ENCODE assay signal across 1 cellular context in the genomic region with DNA sequence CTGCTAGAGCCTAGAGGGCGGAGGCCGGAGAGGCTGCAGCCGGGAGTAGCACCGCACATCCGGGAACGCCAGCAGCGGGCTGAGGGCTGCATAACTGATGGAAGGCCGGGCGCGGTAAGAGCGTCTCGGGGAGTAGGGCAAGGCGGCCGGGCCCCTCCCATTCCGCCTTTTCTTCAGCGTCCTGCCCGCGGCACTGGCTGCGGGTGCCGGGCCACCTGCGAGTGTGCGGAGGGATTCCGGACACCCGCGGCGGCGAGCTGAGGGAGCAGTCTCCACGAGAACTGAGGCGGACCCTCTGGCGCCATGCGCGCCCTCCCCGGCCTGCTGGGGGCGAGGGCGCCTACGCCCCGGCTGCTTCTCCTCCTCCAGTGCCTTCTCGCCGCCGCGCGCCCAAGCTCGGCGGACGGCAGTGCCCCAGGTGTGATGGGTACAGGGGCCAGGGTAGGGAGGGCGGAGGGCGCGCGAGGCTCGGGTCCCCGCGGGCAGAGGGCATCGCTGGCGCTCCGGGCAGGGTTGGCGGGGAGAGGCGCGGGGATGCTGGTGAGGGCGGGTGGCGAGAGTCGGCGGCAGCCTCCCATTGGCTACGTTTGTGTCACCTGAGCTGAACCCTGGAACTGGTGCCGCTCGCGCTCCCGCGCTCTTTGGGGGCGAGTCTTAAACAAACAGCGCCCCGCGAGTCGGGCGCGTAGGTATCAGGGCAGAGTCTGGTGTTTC.
TF ChIP-seq lines count a peak whose summit lies in the region.

No MANE protein-coding gene starts in this region.

TF ChIP-seq in HepG2, 621 proteins besides CTCF, POLR2A, EP300 and RAD21 (continued from another document and continues in another):
- TF ChIP-seq FOXJ3 (CRISPR knock-in tag; IDR thresholded peaks at IDR 0.05; ENCODE audit: borderline replicate concordance) (no peak), TEAD2 (CRISPR knock-in tag; IDR thresholded peaks at IDR 0.05) (no peak), ZC3H13 (CRISPR knock-in tag; IDR thresholded peaks at IDR 0.05) (peak; percentile 76; the same call in 1 of the 2 replicates), IRX3 (CRISPR knock-in tag; IDR thresholded peaks at IDR 0.05; ENCODE audit: borderline replicate concordance, low read depth) (peak; percentile 92), ZNF546 (CRISPR knock-in tag; conservative IDR thresholded peaks at IDR 0.05) (no peak), ZNF747 (CRISPR knock-in tag; IDR thresholded peaks at IDR 0.05; ENCODE audit: borderline replicate concordance) (peak; percentile 88), ZNF232 (CRISPR knock-in tag; IDR thresholded peaks at IDR 0.05; ENCODE audit: borderline replicate concordance) (peak; percentile 67; the same call in 1 of the 2 replicates), RNF2 (conservative IDR thresholded peaks at IDR 0.05; ENCODE audit: low read depth) (no peak), ZNF709 (CRISPR knock-in tag; IDR thresholded peaks at IDR 0.05) (peak; percentile 91), RELA (CRISPR knock-in tag; IDR thresholded peaks at IDR 0.05) (no peak), HMGA1 (CRISPR knock-in tag; conservative IDR thresholded peaks at IDR 0.05) (no peak), SATB2 (CRISPR knock-in tag; IDR thresholded peaks at IDR 0.05) (no peak), NFIC (IDR thresholded peaks at IDR 0.05; ENCODE audit: low read length) (no peak), ZNF253 (CRISPR knock-in tag; IDR thresholded peaks at IDR 0.05; ENCODE audit: borderline replicate concordance) (no peak), ZNF501 (CRISPR knock-in tag; IDR thresholded peaks at IDR 0.05) (peak; percentile 94), FIP1L1 (IDR thresholded peaks at IDR 0.05; ENCODE audit: borderline replicate concordance, insufficient read depth, low read depth, low read length) (0 out of 2 replicates have a peak, but pooled peaks have one; percentile 18), SP1 (IDR thresholded peaks at IDR 0.05) (no peak), SP1 (CRISPR knock-in tag; IDR thresholded peaks at IDR 0.05) (no peak), ZNF670 (CRISPR knock-in tag; IDR thresholded peaks at IDR 0.05; ENCODE audit: borderline replicate concordance) (no peak; the same call in 1 of the 2 replicates), ZNF274 (CRISPR knock-in tag; IDR thresholded peaks at IDR 0.05) (peak; percentile 70; the same call in 1 of the 2 replicates), ZIK1 (CRISPR knock-in tag; IDR thresholded peaks at IDR 0.05; ENCODE audit: borderline replicate concordance, low read depth) (peak; percentile 85; the same call in 1 of the 2 replicates), POLR2G (IDR thresholded peaks at IDR 0.05; ENCODE audit: low read depth, low read length) (peak; percentile 72), ZNF777 (CRISPR knock-in tag; IDR thresholded peaks at IDR 0.05) (peak; percentile 29; the same call in 1 of the 2 replicates), PITX1 (CRISPR knock-in tag; IDR thresholded peaks at IDR 0.05) (0 out of 2 replicates have a peak, but pooled peaks have one; percentile 45), KLF11 (CRISPR knock-in tag; IDR thresholded peaks at IDR 0.05) (no peak), ZNF850 (CRISPR knock-in tag; conservative IDR thresholded peaks at IDR 0.05) (no peak), POLR2AphosphoS2 (IDR thresholded peaks at IDR 0.05; ENCODE audit: low read depth, low read length) (no peak)
- TF ChIP-seq, protein P1, sequence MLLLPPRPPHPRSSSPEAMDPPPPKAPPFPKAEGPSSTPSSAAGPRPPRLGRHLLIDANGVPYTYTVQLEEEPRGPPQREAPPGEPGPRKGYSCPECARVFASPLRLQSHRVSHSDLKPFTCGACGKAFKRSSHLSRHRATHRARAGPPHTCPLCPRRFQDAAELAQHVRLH (CRISPR knock-in tag; IDR thresholded peaks at IDR 0.05; ENCODE audit: borderline replicate concordance, low read depth) = no peak; the same call in 1 of the 2 replicates
- TF ChIP-seq, protein P2, sequence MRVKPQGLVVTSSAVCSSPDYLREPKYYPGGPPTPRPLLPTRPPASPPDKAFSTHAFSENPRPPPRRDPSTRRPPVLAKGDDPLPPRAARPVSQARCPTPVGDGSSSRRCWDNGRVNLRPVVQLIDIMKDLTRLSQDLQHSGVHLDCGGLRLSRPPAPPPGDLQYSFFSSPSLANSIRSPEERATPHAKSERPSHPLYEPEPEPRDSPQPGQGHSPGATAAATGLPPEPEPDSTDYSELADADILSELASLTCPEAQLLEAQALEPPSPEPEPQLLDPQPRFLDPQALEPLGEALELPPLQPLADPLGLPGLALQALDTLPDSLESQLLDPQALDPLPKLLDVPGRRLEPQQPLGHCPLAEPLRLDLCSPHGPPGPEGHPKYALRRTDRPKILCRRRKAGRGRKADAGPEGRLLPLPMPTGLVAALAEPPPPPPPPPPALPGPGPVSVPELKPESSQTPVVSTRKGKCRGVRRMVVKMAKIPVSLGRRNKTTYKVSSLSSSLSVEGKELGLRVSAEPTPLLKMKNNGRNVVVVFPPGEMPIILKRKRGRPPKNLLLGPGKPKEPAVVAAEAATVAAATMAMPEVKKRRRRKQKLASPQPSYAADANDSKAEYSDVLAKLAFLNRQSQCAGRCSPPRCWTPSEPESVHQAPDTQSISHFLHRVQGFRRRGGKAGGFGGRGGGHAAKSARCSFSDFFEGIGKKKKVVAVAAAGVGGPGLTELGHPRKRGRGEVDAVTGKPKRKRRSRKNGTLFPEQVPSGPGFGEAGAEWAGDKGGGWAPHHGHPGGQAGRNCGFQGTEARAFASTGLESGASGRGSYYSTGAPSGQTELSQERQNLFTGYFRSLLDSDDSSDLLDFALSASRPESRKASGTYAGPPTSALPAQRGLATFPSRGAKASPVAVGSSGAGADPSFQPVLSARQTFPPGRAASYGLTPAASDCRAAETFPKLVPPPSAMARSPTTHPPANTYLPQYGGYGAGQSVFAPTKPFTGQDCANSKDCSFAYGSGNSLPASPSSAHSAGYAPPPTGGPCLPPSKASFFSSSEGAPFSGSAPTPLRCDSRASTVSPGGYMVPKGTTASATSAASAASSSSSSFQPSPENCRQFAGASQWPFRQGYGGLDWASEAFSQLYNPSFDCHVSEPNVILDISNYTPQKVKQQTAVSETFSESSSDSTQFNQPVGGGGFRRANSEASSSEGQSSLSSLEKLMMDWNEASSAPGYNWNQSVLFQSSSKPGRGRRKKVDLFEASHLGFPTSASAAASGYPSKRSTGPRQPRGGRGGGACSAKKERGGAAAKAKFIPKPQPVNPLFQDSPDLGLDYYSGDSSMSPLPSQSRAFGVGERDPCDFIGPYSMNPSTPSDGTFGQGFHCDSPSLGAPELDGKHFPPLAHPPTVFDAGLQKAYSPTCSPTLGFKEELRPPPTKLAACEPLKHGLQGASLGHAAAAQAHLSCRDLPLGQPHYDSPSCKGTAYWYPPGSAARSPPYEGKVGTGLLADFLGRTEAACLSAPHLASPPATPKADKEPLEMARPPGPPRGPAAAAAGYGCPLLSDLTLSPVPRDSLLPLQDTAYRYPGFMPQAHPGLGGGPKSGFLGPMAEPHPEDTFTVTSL (CRISPR knock-in tag; IDR thresholded peaks at IDR 0.05; ENCODE audit: borderline replicate concordance) = peak; percentile 46; the same call in 1 of the 2 replicates
- TF ChIP-seq, protein P3, sequence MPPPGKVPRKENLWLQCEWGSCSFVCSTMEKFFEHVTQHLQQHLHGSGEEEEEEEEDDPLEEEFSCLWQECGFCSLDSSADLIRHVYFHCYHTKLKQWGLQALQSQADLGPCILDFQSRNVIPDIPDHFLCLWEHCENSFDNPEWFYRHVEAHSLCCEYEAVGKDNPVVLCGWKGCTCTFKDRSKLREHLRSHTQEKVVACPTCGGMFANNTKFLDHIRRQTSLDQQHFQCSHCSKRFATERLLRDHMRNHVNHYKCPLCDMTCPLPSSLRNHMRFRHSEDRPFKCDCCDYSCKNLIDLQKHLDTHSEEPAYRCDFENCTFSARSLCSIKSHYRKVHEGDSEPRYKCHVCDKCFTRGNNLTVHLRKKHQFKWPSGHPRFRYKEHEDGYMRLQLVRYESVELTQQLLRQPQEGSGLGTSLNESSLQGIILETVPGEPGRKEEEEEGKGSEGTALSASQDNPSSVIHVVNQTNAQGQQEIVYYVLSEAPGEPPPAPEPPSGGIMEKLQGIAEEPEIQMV (CRISPR knock-in tag; IDR thresholded peaks at IDR 0.05; ENCODE audit: low read depth) = peak; percentile 29; the same call in 1 of the 2 replicates
- TF ChIP-seq, protein P4, sequence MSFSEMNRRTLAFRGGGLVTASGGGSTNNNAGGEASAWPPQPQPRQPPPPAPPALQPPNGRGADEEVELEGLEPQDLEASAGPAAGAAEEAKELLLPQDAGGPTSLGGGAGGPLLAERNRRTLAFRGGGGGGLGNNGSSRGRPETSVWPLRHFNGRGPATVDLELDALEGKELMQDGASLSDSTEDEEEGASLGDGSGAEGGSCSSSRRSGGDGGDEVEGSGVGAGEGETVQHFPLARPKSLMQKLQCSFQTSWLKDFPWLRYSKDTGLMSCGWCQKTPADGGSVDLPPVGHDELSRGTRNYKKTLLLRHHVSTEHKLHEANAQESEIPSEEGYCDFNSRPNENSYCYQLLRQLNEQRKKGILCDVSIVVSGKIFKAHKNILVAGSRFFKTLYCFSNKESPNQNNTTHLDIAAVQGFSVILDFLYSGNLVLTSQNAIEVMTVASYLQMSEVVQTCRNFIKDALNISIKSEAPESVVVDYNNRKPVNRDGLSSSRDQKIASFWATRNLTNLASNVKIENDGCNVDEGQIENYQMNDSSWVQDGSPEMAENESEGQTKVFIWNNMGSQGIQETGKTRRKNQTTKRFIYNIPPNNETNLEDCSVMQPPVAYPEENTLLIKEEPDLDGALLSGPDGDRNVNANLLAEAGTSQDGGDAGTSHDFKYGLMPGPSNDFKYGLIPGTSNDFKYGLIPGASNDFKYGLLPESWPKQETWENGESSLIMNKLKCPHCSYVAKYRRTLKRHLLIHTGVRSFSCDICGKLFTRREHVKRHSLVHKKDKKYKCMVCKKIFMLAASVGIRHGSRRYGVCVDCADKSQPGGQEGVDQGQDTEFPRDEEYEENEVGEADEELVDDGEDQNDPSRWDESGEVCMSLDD (CRISPR knock-in tag; IDR thresholded peaks at IDR 0.05; ENCODE audit: borderline replicate concordance) = peak; percentile 99
- TF ChIP-seq, protein P5, sequence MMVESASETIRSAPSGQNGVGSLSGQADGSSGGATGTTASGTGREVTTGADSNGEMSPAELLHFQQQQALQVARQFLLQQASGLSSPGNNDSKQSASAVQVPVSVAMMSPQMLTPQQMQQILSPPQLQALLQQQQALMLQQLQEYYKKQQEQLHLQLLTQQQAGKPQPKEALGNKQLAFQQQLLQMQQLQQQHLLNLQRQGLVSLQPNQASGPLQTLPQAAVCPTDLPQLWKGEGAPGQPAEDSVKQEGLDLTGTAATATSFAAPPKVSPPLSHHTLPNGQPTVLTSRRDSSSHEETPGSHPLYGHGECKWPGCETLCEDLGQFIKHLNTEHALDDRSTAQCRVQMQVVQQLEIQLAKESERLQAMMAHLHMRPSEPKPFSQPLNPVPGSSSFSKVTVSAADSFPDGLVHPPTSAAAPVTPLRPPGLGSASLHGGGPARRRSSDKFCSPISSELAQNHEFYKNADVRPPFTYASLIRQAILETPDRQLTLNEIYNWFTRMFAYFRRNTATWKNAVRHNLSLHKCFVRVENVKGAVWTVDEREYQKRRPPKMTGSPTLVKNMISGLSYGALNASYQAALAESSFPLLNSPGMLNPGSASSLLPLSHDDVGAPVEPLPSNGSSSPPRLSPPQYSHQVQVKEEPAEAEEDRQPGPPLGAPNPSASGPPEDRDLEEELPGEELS (CRISPR knock-in tag; IDR thresholded peaks at IDR 0.05) = peak; percentile 9; the same call in 1 of the 2 replicates
- TF ChIP-seq, protein P6, sequence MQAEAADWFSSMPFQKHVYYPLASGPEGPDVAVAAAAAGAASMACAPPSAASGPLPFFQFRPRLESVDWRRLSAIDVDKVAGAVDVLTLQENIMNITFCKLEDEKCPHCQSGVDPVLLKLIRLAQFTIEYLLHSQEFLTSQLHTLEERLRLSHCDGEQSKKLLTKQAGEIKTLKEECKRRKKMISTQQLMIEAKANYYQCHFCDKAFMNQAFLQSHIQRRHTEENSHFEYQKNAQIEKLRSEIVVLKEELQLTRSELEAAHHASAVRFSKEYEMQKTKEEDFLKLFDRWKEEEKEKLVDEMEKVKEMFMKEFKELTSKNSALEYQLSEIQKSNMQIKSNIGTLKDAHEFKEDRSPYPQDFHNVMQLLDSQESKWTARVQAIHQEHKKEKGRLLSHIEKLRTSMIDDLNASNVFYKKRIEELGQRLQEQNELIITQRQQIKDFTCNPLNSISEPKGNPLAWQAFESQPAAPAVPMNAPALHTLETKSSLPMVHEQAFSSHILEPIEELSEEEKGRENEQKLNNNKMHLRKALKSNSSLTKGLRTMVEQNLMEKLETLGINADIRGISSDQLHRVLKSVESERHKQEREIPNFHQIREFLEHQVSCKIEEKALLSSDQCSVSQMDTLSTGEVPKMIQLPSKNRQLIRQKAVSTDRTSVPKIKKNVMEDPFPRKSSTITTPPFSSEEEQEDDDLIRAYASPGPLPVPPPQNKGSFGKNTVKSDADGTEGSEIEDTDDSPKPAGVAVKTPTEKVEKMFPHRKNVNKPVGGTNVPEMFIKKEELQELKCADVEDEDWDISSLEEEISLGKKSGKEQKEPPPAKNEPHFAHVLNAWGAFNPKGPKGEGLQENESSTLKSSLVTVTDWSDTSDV (CRISPR knock-in tag; IDR thresholded peaks at IDR 0.05) = peak; percentile 84; the same call in 1 of the 2 replicates
- TF ChIP-seq, protein P7, sequence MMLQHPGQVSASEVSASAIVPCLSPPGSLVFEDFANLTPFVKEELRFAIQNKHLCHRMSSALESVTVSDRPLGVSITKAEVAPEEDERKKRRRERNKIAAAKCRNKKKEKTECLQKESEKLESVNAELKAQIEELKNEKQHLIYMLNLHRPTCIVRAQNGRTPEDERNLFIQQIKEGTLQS (CRISPR knock-in tag; IDR thresholded peaks at IDR 0.05) = peak; percentile 41; the same call in 1 of the 2 replicates
- TF ChIP-seq, protein P8, sequence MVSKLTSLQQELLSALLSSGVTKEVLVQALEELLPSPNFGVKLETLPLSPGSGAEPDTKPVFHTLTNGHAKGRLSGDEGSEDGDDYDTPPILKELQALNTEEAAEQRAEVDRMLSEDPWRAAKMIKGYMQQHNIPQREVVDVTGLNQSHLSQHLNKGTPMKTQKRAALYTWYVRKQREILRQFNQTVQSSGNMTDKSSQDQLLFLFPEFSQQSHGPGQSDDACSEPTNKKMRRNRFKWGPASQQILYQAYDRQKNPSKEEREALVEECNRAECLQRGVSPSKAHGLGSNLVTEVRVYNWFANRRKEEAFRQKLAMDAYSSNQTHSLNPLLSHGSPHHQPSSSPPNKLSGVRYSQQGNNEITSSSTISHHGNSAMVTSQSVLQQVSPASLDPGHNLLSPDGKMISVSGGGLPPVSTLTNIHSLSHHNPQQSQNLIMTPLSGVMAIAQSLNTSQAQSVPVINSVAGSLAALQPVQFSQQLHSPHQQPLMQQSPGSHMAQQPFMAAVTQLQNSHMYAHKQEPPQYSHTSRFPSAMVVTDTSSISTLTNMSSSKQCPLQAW (CRISPR knock-in tag; IDR thresholded peaks at IDR 0.05) = peak; percentile 31; the same call in 1 of the 2 replicates
